In the genomic region with DNA sequence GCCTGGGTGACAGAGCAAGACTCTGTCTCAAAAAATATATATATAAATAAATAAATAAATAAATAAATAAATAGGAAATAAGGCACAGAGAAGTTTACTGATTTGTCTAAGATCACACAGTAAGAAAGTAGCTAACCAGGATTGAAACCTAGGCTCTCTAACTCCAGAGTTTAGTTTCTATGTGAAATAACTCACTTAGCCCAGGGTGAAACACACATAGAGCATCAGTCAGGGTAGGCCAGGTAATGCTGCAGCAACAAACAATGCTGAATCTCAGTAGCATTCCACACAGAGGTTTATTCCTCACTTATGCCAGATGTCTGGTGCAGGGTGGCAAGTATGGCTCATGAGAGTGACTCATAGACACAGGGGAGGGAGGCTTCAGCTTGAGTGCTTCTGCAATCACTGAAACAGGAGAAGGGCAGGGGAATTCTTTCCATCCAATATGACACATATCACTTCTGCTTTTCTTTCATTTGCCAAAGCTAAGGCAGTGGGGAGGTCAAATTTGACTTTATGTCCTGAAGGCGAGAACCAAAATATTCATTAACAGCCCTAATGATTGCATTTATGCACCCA, we compare ENCODE assay signal across 9 cellular contexts. TPM values are rescaled to one million over a fixed set of nuclear protein-coding genes. Genes with fewer than 3 reads are reported as not detected.
DNase-seq lines count a peak whose midpoint lies in the region; ATAC-seq, FAIRE-seq and TF ChIP-seq lines count a peak whose summit lies in the region.
"Had no signal": no experiment of that assay in that cellular context is flagged by ENCODE, and none has a peak within 500 bp of the region (broad histone marks: within the 10 kb centered on the region; RNA-seq: fewer than 3 reads in every experiment).

No MANE protein-coding gene starts in this region.

- TF ChIP-seq POLR2A in HCT116 (IDR thresholded peaks at IDR 0.05; ENCODE audit: borderline replicate concordance, extremely low read depth, insufficient read depth, insufficient read length) = no peak

- H3K27me3 ChIP-seq in HCT116 (ENCODE audit: insufficient read depth, low read length) (no peaks in the 10 kb centered on the region), right atrium auricular region (no peaks in the 10 kb centered on the region)

- H3K9ac ChIP-seq in HCT116 (ENCODE audit: low read length) = no peak overlapping the region

- H3K4me3 ChIP-seq in HCT116 (replicated peaks in 1 of 2; ENCODE audit: low read depth in 1 of 2, low read length in 2 of 2) = no peak overlapping the region
- no peak overlapping the region for H3K4me3 ChIP-seq in right atrium auricular region

- CTCF ChIA-PET in HCT116 (lab: Charles Lee) = no interaction called here

- TF ChIP-seq RAD21 in HCT116 (IDR thresholded peaks at IDR 0.05; ENCODE audit: low read depth) = no peak

- intact Hi-C loops in HCT116 (cut with micrococcal nuclease) = no loop called here

- H3K4me2 ChIP-seq in HCT116 (ENCODE audit: low read length) = no peak overlapping the region

- no peak overlapping the region for H3K27ac ChIP-seq in HCT116 (ENCODE audit: low read depth, low read length)
- no peak overlapping the region for H3K27ac ChIP-seq in right atrium auricular region

- H3K9me2 ChIP-seq in HCT116 (ENCODE audit: insufficient read depth) = no peaks in the 10 kb centered on the region

- H3K36me3 ChIP-seq in HCT116 (ENCODE audit: control insufficient read depth in 1 of 2, insufficient read depth in 2 of 2, low read length in 2 of 2) (no peaks in the 10 kb centered on the region), right atrium auricular region (no peaks in the 10 kb centered on the region)

- H2AFZ ChIP-seq in HCT116 (ENCODE audit: low read depth, low read length, poor library complexity, severe bottlenecking) = no peak overlapping the region

- TF ChIP-seq CTCF in HCT116 (IDR thresholded peaks at IDR 0.05 in 2 of 3, conservative IDR thresholded peaks at IDR 0.05 in 1 of 3; ENCODE audit: borderline replicate concordance in 1 of 3, insufficient read depth in 1 of 3, low read depth in 2 of 3, low read length in 2 of 3) (no peak), right atrium auricular region (IDR thresholded peaks at IDR 0.05) (no peak)

- H4K20me1 ChIP-seq in HCT116 (ENCODE audit: insufficient read depth) = no peaks in the 10 kb centered on the region

- RAD21 ChIA-PET in HCT116 (lab: Charles Lee; ENCODE audit: low non-redundant PET in 1 of 2, low total read pairs in 2 of 2, uncharacterized antibody in 2 of 2, unreplicated experiment in 2 of 2) = no interaction called here

- no peaks in the 10 kb centered on the region for H3K9me3 ChIP-seq in HCT116 (ENCODE audit: control insufficient read depth in 1 of 2, insufficient read depth in 1 of 2, low read depth in 1 of 2, low read length in 2 of 2)
- H3K9me3 ChIP-seq in right atrium auricular region = no peaks in the 10 kb centered on the region

- no TSS peak for BruUV-seq in HCT116 (replicated peaks; lab: Mats Ljungman, UMichigan)

- no peaks in the 10 kb centered on the region for H3K79me2 ChIP-seq in HCT116 (ENCODE audit: insufficient read depth, low read length)

- DNase-seq in Daoy (ENCODE audit: low read depth) = peak; percentile 92
- peak; percentile 19 for DNase-seq in HCT116 (ENCODE audit: low read depth, low spot score)
- peak; percentile 70 for DNase-seq in RCC 7860 (ENCODE audit: low spot score)
- peak; percentile 70 for DNase-seq in hepatic stellate cell (ENCODE audit: low spot score)
- no peak for DNase-seq in right atrium auricular region (ENCODE audit: low spot score)
- DNase-seq in NCI-H2227 (lab: John Stamatoyannopoulos, UW; ENCODE audit: unreplicated experiment) = no peak

- peaks cover 0 to 6% of the 10 kb centered on the region in 2 experiments; a peak in 1 of 4 replicates for H3K4me1 ChIP-seq in HCT116 (ENCODE audit: control insufficient read depth in 1 of 2, insufficient read depth in 2 of 2, low read length in 2 of 2)
- H3K4me1 ChIP-seq in right atrium auricular region = no peaks in the 10 kb centered on the region

- POLR2A ChIA-PET in HCT116 (lab: Charles Lee) = no interaction called here

- FAIRE-seq in RCC 7860 (lab: Jason Lieb, UNC) = peak; percentile 78
- FAIRE-seq: TTC549 had no signal

- ATAC-seq in HCT116 (peak; percentile 60; the same call in 1 of the 2 replicates), GM21528 (IDR thresholded peaks at IDR 0.05; ENCODE audit: low FRiP score, unreplicated experiment) (no peak), HG02970 (IDR thresholded peaks at IDR 0.05; ENCODE audit: low FRiP score, unreplicated experiment) (no peak)

TF ChIP-seq in HCT116, 20 proteins besides CTCF, POLR2A, EP300 and RAD21:
- TF ChIP-seq SRF (IDR thresholded peaks at IDR 0.05; ENCODE audit: low read depth) = no peak
- 0 out of 2 replicates have a peak, but pooled peaks have one; percentile 23 for TF ChIP-seq SP1 (IDR thresholded peaks at IDR 0.05; ENCODE audit: low read depth)
- TF ChIP-seq ZNF274 (IDR thresholded peaks at IDR 0.05; ENCODE audit: low read depth, low read length) = no peak
- peak; percentile 78; the same call in 1 of the 2 replicates for TF ChIP-seq CBX3 (IDR thresholded peaks at IDR 0.05; ENCODE audit: low read depth)
- TF ChIP-seq POLR2AphosphoS5 (IDR thresholded peaks at IDR 0.05; ENCODE audit: low read depth, low read length) = no peak
- TF ChIP-seq EGR1 (IDR thresholded peaks at IDR 0.05; ENCODE audit: low read depth) = no peak
- TF ChIP-seq SIN3A (IDR thresholded peaks at IDR 0.05; ENCODE audit: low read depth) = no peak
- TF ChIP-seq FOSL1 (IDR thresholded peaks at IDR 0.05; ENCODE audit: low read depth) = peak; percentile 67
- no peak for TF ChIP-seq ELF1 (IDR thresholded peaks at IDR 0.05; ENCODE audit: borderline replicate concordance, low read depth)
- no peak for TF ChIP-seq MAX (IDR thresholded peaks at IDR 0.05)
- TF ChIP-seq EZH2 (IDR thresholded peaks at IDR 0.05) = no peak
- TF ChIP-seq YY1 (IDR thresholded peaks at IDR 0.05; ENCODE audit: extremely low read depth, insufficient replicate concordance, low read depth, low read length) = no peak
- peak; percentile 69 for TF ChIP-seq JUND (IDR thresholded peaks at IDR 0.05)
TF ChIP-seq in HCT116: peak in this region for 4.

RNA-seq across cellular contexts. Expression of gene KANK4, which starts 37.1 kb away (rescaled TPM):
- 0.03 TPM in 1 of 2 replicates, not detected in the other for total RNA-seq in Daoy (2014; rRNA removed; shearing (Covaris generic))
- total RNA-seq in HCT116 (2021; ENCODE audit: unreplicated experiment) (not detected), right atrium auricular region (under 1 TPM; 0.12 to 0.63 TPM)
- not detected in 2 replicates for polyA plus RNA-seq in HCT116 (2012)

Comparison
In these comparisons a context has a peak if more than half of its experiments do, and no peak if none do; other contexts are left out.
1. DNase-seq: peak in Daoy (single experiment), HCT116 (single experiment), RCC 7860 (single experiment) and hepatic stellate cell (single experiment); none in right atrium auricular region (single experiment) and NCI-H2227 (single experiment).